Comparison of ENCODE assay signal across 8 cellular contexts in the genomic region with DNA sequence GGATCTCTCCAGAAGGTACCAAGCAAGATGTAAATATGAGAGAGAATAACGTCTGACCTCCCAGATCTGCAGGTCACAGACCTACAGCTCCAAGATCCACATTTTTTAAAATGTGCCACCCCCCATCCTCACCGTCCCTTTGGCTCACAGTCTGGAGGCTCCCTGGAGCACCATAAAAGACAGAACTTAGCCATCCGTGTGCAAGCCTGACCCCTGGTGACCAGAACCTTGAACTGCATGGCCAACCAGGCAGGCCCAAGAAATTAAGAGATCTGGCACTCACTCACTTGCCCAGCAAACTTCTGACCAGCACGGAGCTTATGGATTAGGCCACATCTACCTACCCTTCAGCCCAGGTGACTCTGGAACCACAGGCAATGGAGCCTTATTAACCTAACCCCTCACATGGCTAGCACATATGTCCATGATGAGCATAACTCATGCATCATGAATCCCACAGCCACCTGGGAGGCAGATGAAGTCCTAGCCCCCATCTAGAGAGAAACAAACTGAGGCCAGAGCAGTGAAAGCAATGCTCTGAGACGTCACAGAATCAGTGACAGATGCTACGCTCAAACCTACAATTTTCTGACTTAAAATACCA.
DNase-seq lines count a peak whose midpoint lies in the region; ATAC-seq and TF ChIP-seq lines count a peak whose summit lies in the region.

No MANE protein-coding gene starts in this region.

- no peak overlapping the region; the same call in 1 of the 2 replicates for H2BK120ac ChIP-seq in IMR-90 (ENCODE audit: low read depth, low read length)

- no TSS peak for BruUV-seq in Caco-2 (replicated peaks; lab: Mats Ljungman, UMichigan)
- no TSS peak for BruUV-seq in IMR-90 (replicated peaks; lab: Mats Ljungman, UMichigan)

- H3K27ac ChIP-seq in IMR-90 (ENCODE audit: insufficient read depth, low read length) (no peak overlapping the region), cardiac muscle cell (no peak overlapping the region), prostate gland (no peak overlapping the region)

- H3K4me1 Mint-ChIP-seq in Caco-2 (ENCODE audit: low read depth, unreplicated experiment), result peaks cover 15% of the 10 kb centered on the region
- H3K4me1 Mint-ChIP-seq in activated naive CD8-positive, alpha-beta T cell treated with anti-CD3 and anti-CD28 coated beads for 36 hours, result peaks cover 58% of the 10 kb centered on the region

- H3K9me3 ChIP-seq in Caco-2 (no peaks in the 10 kb centered on the region), IMR-90 (ENCODE audit: control insufficient read depth, insufficient read depth, low read length) (no peaks in the 10 kb centered on the region), cardiac muscle cell (ENCODE audit: low read depth) (no peaks in the 10 kb centered on the region), prostate gland (no peaks in the 10 kb centered on the region)

- 0 out of 2 replicates have a peak, but pooled peaks cover 10% of the 10 kb centered on the region for H3K9me1 ChIP-seq in IMR-90 (ENCODE audit: insufficient read depth, low read length)

- H3K9ac ChIP-seq in IMR-90 (ENCODE audit: low read depth, low read length), result no peak overlapping the region

- no peaks in the 10 kb centered on the region for H3K79me1 ChIP-seq in IMR-90 (ENCODE audit: low read depth in 1 of 2, low read length in 2 of 2)

- H3K4me3 ChIP-seq in Caco-2 (ENCODE audit: low read depth, low read length) (no peak overlapping the region), IMR-90 (ENCODE audit: insufficient read depth, low read depth, low read length) (no peak overlapping the region), cardiac muscle cell (no peak overlapping the region), prostate gland (no peak overlapping the region)

- peak overlapping the region; percentile 20 for H2AK9ac ChIP-seq in IMR-90 (replicated peaks; ENCODE audit: low read depth, low read length, poor library complexity)

- H2AK5ac ChIP-seq in IMR-90 (ENCODE audit: low read depth, low read length), result peak overlapping the region; percentile 89

- peak; percentile 97 for TF ChIP-seq RAD21 in IMR-90 (IDR thresholded peaks at IDR 0.05; ENCODE audit: low read length)

- POLR2A ChIA-PET in Caco-2 (lab: Charles Lee), result no interaction called here
- POLR2A ChIA-PET in IMR-90 (lab: Charles Lee; ENCODE audit: unreplicated experiment), result no interaction called here

- H2BK20ac ChIP-seq in IMR-90 (ENCODE audit: low read depth, low read length), result peak overlapping the region; percentile 62

- CTCF ChIA-PET in Caco-2 (lab: Charles Lee), result interaction anchor here (0.6 to 1.5 kb wide), 3 partner anchors 21 to 449 kb away, joined by 3 to 4 read pairs (median 3); no protein-coding TSS in a partner anchor
- CTCF ChIA-PET in IMR-90 (lab: Yijun Ruan, JAX), result interaction anchor here (0.6 to 1.9 kb wide), 6 partner anchors 13 to 966 kb away, joined by 3 to 7 read pairs (median 3); no protein-coding TSS in a partner anchor

- WGBS in IMR-90 (ENCODE audit: extremely low coverage in 2 of 2, insufficient read length in 1 of 2), 2 experiments, result 0% methylated on average over 1 of the region's 6 CpGs; no CpG with 5 or more reads in 1 of the 2 experiments
- 33% methylated on average over 6 of the region's 6 CpGs for WGBS in prostate gland

- TF ChIP-seq CTCF in Caco-2 (IDR thresholded peaks at IDR 0.05; ENCODE audit: insufficient read depth in 1 of 2, low read depth in 1 of 2, low read length in 1 of 2, severe bottlenecking in 1 of 2, unreplicated experiment in 1 of 2) (peak; percentile 85), IMR-90 (conservative IDR thresholded peaks at IDR 0.05; ENCODE audit: low read depth, low read length) (peak; percentile 95), cardiac muscle cell (IDR thresholded peaks at IDR 0.05; ENCODE audit: low read depth, low read length) (peak; percentile 96), prostate gland (IDR thresholded peaks at IDR 0.05) (peak; percentile 88 to 97 (median 93))

- no peak overlapping the region for H4K91ac ChIP-seq in IMR-90 (ENCODE audit: insufficient read depth, low read depth, low read length)

- no peak overlapping the region for H4K8ac ChIP-seq in IMR-90 (ENCODE audit: low read depth in 2 of 2, low read length in 2 of 2)

- H3K27ac Mint-ChIP-seq in Caco-2 (ENCODE audit: unreplicated experiment), result no peak overlapping the region
- H3K27ac Mint-ChIP-seq in activated naive CD8-positive, alpha-beta T cell treated with anti-CD3 and anti-CD28 coated beads for 36 hours, result no peak overlapping the region

- H3K27me3 ChIP-seq in Caco-2 (replicated peaks; ENCODE audit: control insufficient read depth, insufficient read depth, low read length) (no peaks in the 10 kb centered on the region), IMR-90 (ENCODE audit: control insufficient read depth, insufficient read depth, low read length) (peaks cover 13% of the 10 kb centered on the region), cardiac muscle cell (peaks cover 3% of the 10 kb centered on the region), prostate gland (replicated peaks; ENCODE audit: insufficient read depth) (no peaks in the 10 kb centered on the region)

- H4K5ac ChIP-seq in IMR-90 (ENCODE audit: low read depth, low read length), result no peak overlapping the region

- H3K23ac ChIP-seq in IMR-90 (ENCODE audit: low read depth, low read length), result no peak overlapping the region

- intact Hi-C loops in Caco-2 (cut with micrococcal nuclease; ENCODE audit: unreplicated experiment) (loop anchor here (5.0 kb wide), 1 partner anchor 1011 kb away; no protein-coding TSS in a partner anchor), IMR-90 (cut with micrococcal nuclease) (loop anchor here (1.0 to 2.0 kb wide), 4 partner anchors 759 to 1010 kb away; no protein-coding TSS in a partner anchor), prostate gland (cut with DNase I) (loop anchor here (5.0 kb wide), 2 partner anchors 911 to 1011 kb away; no protein-coding TSS in a partner anchor)

- no peaks in the 10 kb centered on the region for H3K27me3 Mint-ChIP-seq in Caco-2 (ENCODE audit: insufficient read depth, unreplicated experiment)
- H3K27me3 Mint-ChIP-seq in activated naive CD8-positive, alpha-beta T cell treated with anti-CD3 and anti-CD28 coated beads for 36 hours, result peaks cover 41% of the 10 kb centered on the region

- peak; percentile 58 to 75 for DNase-seq in Caco-2
- DNase-seq in IMR-90, result peak; percentile 67
- DNase-seq in SKM-1 (lab: John Stamatoyannopoulos, UW; ENCODE audit: unreplicated experiment), result peak; percentile 63
- DNase-seq in activated naive CD8-positive, alpha-beta T cell treated with anti-CD3 and anti-CD28 coated beads for 36 hours, result peak; percentile 65
- DNase-seq in cardiac muscle cell (ENCODE audit: low read depth in 1 of 2, low spot score in 1 of 2), result peak; percentile 64 to 85
- DNase-seq in prostate gland (ENCODE audit: low spot score), result peak; percentile 64

- H4K20me1 ChIP-seq in IMR-90 (ENCODE audit: insufficient read depth, low read length), result peaks cover 8% of the 10 kb centered on the region

- no peak overlapping the region; the same call in 1 of the 2 replicates for H3K4ac ChIP-seq in IMR-90 (ENCODE audit: low read depth, low read length)

- 0 out of 2 replicates have a peak, but pooled peaks have one; percentile 50 for TF ChIP-seq POLR2A in IMR-90 (IDR thresholded peaks at IDR 0.05; ENCODE audit: low read depth, low read length)
- no peak for TF ChIP-seq POLR2A in prostate gland (IDR thresholded peaks at IDR 0.05)

- peak overlapping the region; percentile 86; the same call in 1 of the 3 replicates for H2BK15ac ChIP-seq in IMR-90 (ENCODE audit: low read depth, low read length)

- no peak overlapping the region for H3K56ac ChIP-seq in IMR-90 (ENCODE audit: extremely low read depth, insufficient read depth, low read length)

- H3K4me2 ChIP-seq in IMR-90 (ENCODE audit: low read depth, low read length), result no peak overlapping the region

- no peaks in the 10 kb centered on the region for H3K36me3 ChIP-seq in Caco-2 (ENCODE audit: control insufficient read depth, insufficient read depth, low read length)
- H3K36me3 ChIP-seq in IMR-90 (ENCODE audit: control insufficient read depth, insufficient read depth, low read length), result no peaks in the 10 kb centered on the region
- no peaks in the 10 kb centered on the region for H3K36me3 ChIP-seq in cardiac muscle cell
- H3K36me3 ChIP-seq in prostate gland, result no peaks in the 10 kb centered on the region

- no peak overlapping the region for H3K18ac ChIP-seq in IMR-90 (ENCODE audit: low read depth, low read length)

- H2BK5ac ChIP-seq in IMR-90 (ENCODE audit: low read depth, low read length, poor library complexity, severe bottlenecking), result no peak overlapping the region

- in situ Hi-C loops in IMR-90 (cut with MboI; ENCODE audit: low sequenced_read_pairs), result loop anchor here (10.0 to 25.0 kb wide), 4 partner anchors 401 to 1013 kb away; a partner anchor contains a TSS

- H3K4me3 Mint-ChIP-seq in Caco-2 (ENCODE audit: unreplicated experiment), result no peak overlapping the region
- H3K4me3 Mint-ChIP-seq in activated naive CD8-positive, alpha-beta T cell treated with anti-CD3 and anti-CD28 coated beads for 36 hours, result no peak overlapping the region

- no peak overlapping the region for H2AFZ ChIP-seq in IMR-90 (replicated peaks; ENCODE audit: low read length, poor library complexity)

- dilution Hi-C loops in IMR-90 (cut with HindIII; ENCODE audit: low sequenced_read_pairs, unreplicated experiment), result no loop called here

- H3K14ac ChIP-seq in IMR-90 (replicated peaks; ENCODE audit: low read depth, low read length), result no peak overlapping the region

- H3K9me3 Mint-ChIP-seq in Caco-2 (ENCODE audit: unreplicated experiment), result no peaks in the 10 kb centered on the region
- H3K9me3 Mint-ChIP-seq in activated naive CD8-positive, alpha-beta T cell treated with anti-CD3 and anti-CD28 coated beads for 36 hours, result no peaks in the 10 kb centered on the region

- H3K4me1 ChIP-seq in Caco-2 (peaks cover 8% of the 10 kb centered on the region), IMR-90 (ENCODE audit: control insufficient read depth, insufficient read depth, low read length) (peaks cover 32% of the 10 kb centered on the region), cardiac muscle cell (ENCODE audit: low read depth) (no peaks in the 10 kb centered on the region), prostate gland (replicated peaks) (no peaks in the 10 kb centered on the region)

- no peaks in the 10 kb centered on the region for H3K36me3 Mint-ChIP-seq in Caco-2 (ENCODE audit: insufficient read depth, unreplicated experiment)
- no peaks in the 10 kb centered on the region for H3K36me3 Mint-ChIP-seq in activated naive CD8-positive, alpha-beta T cell treated with anti-CD3 and anti-CD28 coated beads for 36 hours

- peak; percentile 70 for ATAC-seq in IMR-90 (ENCODE audit: low read depth)
- ATAC-seq in GM19035 (IDR thresholded peaks at IDR 0.05; ENCODE audit: unreplicated experiment), result no peak
- no peak for ATAC-seq in GM18520 (IDR thresholded peaks at IDR 0.05; ENCODE audit: unreplicated experiment)

TF ChIP-seq in IMR-90, 13 proteins besides CTCF, POLR2A, EP300 and RAD21:
- TF ChIP-seq SMC3 (IDR thresholded peaks at IDR 0.05; ENCODE audit: low read depth, low read length), result peak; percentile 92
- TF ChIP-seq RFX5 (IDR thresholded peaks at IDR 0.05; ENCODE audit: low read depth, low read length), result no peak
